8 cellular contexts compared by ENCODE assay signal in the genomic region with DNA sequence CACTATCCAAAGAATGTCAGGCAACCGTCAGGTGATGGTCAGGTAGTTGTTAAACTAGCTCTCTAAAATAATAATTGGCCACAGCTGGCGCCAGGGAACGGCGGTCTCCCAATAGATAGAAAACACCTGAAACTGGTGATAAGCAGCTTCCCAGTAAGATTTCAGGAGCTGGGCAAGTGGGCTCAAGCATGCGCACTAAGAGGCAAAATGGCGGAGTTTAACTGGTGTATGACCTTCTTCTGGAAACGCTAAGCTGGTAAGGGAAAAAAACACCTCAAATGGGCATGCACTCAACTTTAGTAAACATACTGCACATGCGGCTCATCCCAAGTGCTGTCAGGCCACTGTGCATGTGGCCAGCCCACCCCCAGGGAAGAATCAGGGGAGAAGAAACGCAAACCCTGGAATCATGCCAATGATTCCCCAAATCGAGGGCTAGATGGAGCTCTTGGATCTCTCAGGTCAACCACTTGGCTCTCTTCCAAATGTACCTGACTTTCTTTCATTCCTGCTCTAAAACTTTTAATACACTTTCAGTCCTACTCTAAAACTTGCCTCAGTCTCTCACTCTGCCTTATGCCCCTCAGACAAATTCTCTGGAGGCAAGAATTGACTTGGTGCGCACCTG.
DNase-seq lines count a peak whose midpoint lies in the region; ATAC-seq and TF ChIP-seq lines count a peak whose summit lies in the region.

No MANE protein-coding gene starts in this region.

- no peaks in the 10 kb centered on the region for H3K9me3 ChIP-seq in Peyer's patch
- H3K9me3 ChIP-seq in stomach, result no peaks in the 10 kb centered on the region

- H3K27me3 ChIP-seq in Peyer's patch (no peaks in the 10 kb centered on the region), stomach (no peaks in the 10 kb centered on the region)

- 65 to 72% (median 66%) methylated on average over 11 of the region's 11 CpGs for WGBS in stomach, 5 donors

- H3K36me3 ChIP-seq in Peyer's patch, result no peaks in the 10 kb centered on the region
- H3K36me3 ChIP-seq in stomach, result no peaks in the 10 kb centered on the region

- no peak for TF ChIP-seq EP300 in stomach (IDR thresholded peaks at IDR 0.05)

- ATAC-seq in HG03039 (IDR thresholded peaks at IDR 0.05; ENCODE audit: unreplicated experiment), result no peak

- DNase-seq in NCI-H187 treated with DMSO at 0.1 percent for 48 hours (lab: John Stamatoyannopoulos, UW) (peak; percentile 0), NCI-H187 (lab: John Stamatoyannopoulos, UW) (no peak), Peyer's patch (no peak), fibroblast of pulmonary artery (ENCODE audit: low read depth) (peak; percentile 22), stomach (no peak), midbrain (lab: John Stamatoyannopoulos, UW) (no peak), T-helper 2 cell (no peak)

- TF ChIP-seq POLR2A in Peyer's patch (IDR thresholded peaks at IDR 0.05) (no peak), stomach (IDR thresholded peaks at IDR 0.05) (no peak)

- H3K27ac ChIP-seq in Peyer's patch (no peak overlapping the region), stomach (no peak overlapping the region)

- TF ChIP-seq CTCF in Peyer's patch (IDR thresholded peaks at IDR 0.05) (peak in 4 of 6 experiments; percentile 23 to 53 (median 46)), fibroblast of pulmonary artery (IDR thresholded peaks at IDR 0.05; ENCODE audit: low read length, missing control alignments) (no peak), stomach (IDR thresholded peaks at IDR 0.05) (peak in 4 of 7 experiments; percentile 14 to 43 (median 24))

- no peak overlapping the region for H3K4me3 ChIP-seq in Peyer's patch
- H3K4me3 ChIP-seq in fibroblast of pulmonary artery (replicated peaks; ENCODE audit: low read depth, low read length), result no peak overlapping the region
- H3K4me3 ChIP-seq in stomach, result no peak overlapping the region

- H3K4me1 ChIP-seq in Peyer's patch (peaks cover 0 to 5% (median under 1%) of the 10 kb centered on the region in 4 donors), stomach (no peaks in the 10 kb centered on the region)

- intact Hi-C loops in stomach (cut with DNase I; ENCODE audit: low total_unique reads), result no loop called here

Comparison
In these comparisons a context has a peak if more than half of its experiments do, and no peak if none do; other contexts are left out.
1. DNase-seq: peak in NCI-H187 treated with DMSO at 0.1 percent for 48 hours (single experiment) and fibroblast of pulmonary artery (single experiment); none in NCI-H187 (0 of 2), Peyer's patch (0 of 3), stomach (single experiment), midbrain (single experiment) and T-helper 2 cell (0 of 5).